ENCODE assay signal across 8 cellular contexts in the genomic region with DNA sequence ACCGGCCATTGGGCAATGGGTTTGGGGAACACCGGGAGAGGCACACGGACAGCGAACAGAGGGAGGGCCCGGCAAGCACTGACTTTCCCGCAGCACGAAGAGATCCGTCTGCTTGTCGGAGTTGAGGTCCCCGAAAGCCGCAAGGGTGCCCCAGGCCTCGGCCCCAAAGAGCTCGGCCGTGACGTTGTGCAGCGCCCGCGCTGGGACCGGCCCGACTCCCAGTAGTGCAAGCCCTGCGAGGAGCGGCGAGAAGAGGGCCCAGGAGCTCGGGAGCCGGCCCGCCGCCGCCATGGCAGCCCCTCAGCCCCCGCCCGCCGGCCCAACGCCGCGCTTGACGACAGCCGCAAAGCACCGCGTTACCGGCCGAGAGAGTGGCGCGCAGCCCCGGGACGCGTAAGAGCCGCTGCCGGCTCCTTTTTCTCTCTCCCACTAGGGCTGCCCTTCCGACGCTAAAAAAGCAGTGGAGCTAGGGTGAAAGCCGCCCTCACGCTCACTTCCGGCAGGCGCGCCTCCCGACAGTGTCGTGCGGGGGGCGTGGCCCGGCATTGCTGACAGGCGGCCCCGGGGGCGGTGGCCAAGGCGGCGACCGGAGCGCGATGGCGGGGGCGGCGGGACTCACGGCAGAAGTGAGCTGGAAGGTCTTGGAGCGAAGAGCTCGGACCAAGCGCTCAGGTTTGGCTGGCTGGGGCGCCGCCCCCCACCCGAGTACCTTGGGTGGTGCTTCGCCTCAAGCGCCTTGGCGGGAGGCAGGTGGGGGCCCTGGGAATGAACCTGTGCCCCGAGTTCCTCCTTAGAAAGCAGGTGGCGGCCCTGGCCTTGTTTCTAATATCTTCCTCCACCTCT.
A peak's percentile ranks its signal among the peaks of the same experiment; 100 is the strongest.
DNase-seq lines count a peak whose midpoint lies in the region; ATAC-seq lines count a peak whose summit lies in the region.

TSS of gene ITFG1 (minus strand) at position 309 of the 843 bp plus-strand sequence. CDS start at position 291, 18 bp downstream.
TSS of gene PHKB (plus strand) at position 577 of the 843 bp plus-strand sequence. CDS start at position 597, 20 bp downstream.

- ATAC-seq in GM19455 (IDR thresholded peaks at IDR 0.05; ENCODE audit: unreplicated experiment) (peak; percentile 74), memory B cell (ENCODE audit: low read depth) (peak; percentile 83)
- peak; percentile 90 for ATAC-seq in effector memory CD8-positive, alpha-beta T cell (replicated peaks)

- DNase-seq in COLO668 (lab: John Stamatoyannopoulos, UW; ENCODE audit: unreplicated experiment) (peak; percentile 94), HK-2 (ENCODE audit: unreplicated experiment) (peak; percentile 92), NOMO-1 (lab: John Stamatoyannopoulos, UW; ENCODE audit: unreplicated experiment in 2 of 2) (peak; percentile 87 to 93), memory B cell (ENCODE audit: low spot score in 2 of 2) (peak; percentile 94 to 97)
- peak; percentile 82 to 94 (median 91) for DNase-seq in activated CD8-positive, alpha-beta memory T cell treated with anti-CD3 and anti-CD28 coated beads for 48 hours (ENCODE audit: low read depth in 2 of 3, low spot score in 2 of 3)
- DNase-seq in effector memory CD8-positive, alpha-beta T cell = peak; percentile 95 to 97 (median 97)
- DNase-seq in stimulated activated CD8-positive, alpha-beta memory T cell treated with anti-CD3 and anti-CD28 coated beads, Interleukin-12 subunit alpha, Interleukin-12 subunit beta, amount 100 ng/mL, for 1 hour (ENCODE audit: low read depth) = peak; percentile 90

- H3K4me3 Mint-ChIP-seq in effector memory CD8-positive, alpha-beta T cell = peak within 1 kb of the TSS; percentile 88 to 94
- peak within 1 kb of the TSS; percentile 98 for H3K4me3 Mint-ChIP-seq in memory B cell

- no peaks in the 10 kb centered on the region for H3K27me3 Mint-ChIP-seq in effector memory CD8-positive, alpha-beta T cell
- H3K27me3 Mint-ChIP-seq in memory B cell = no peaks in the 10 kb centered on the region

- peaks cover 26 to 57% of the 10 kb centered on the region in 2 donors for H3K4me1 Mint-ChIP-seq in effector memory CD8-positive, alpha-beta T cell (ENCODE audit: low read depth in 2 of 2)
- peaks cover 34% of the 10 kb centered on the region for H3K4me1 Mint-ChIP-seq in memory B cell

- H3K27ac Mint-ChIP-seq in effector memory CD8-positive, alpha-beta T cell = peak within 1 kb of the TSS; percentile 96
- peak within 1 kb of the TSS; percentile 99 for H3K27ac Mint-ChIP-seq in memory B cell

- no peaks in the 10 kb centered on the region for H3K9me3 Mint-ChIP-seq in effector memory CD8-positive, alpha-beta T cell
- no peaks in the 10 kb centered on the region for H3K9me3 Mint-ChIP-seq in memory B cell

- H3K36me3 Mint-ChIP-seq in effector memory CD8-positive, alpha-beta T cell (ENCODE audit: insufficient read depth) = peaks cover 32% of the 10 kb centered on the region
- H3K36me3 Mint-ChIP-seq in memory B cell = peaks cover 13% of the 10 kb centered on the region

Comparison
In these comparisons a context has a peak if more than half of its experiments do, and no peak if none do; other contexts are left out.
1. Peak in every context shown above with its lines: DNase-seq and ATAC-seq.